ENCODE assay signal across 14 cellular contexts in genomic region chr2:68388358-68388757, GRCh38. TPM values are rescaled to one million over a fixed set of nuclear protein-coding genes. Genes with fewer than 3 reads are reported as not detected.
A peak's percentile ranks its signal among the peaks of the same experiment; 100 is the strongest.
DNase-seq lines count a peak whose midpoint lies in the region; ATAC-seq and TF ChIP-seq lines count a peak whose summit lies in the region.
"Had no signal": no experiment of that assay in that cellular context is flagged by ENCODE, and none has a peak within 500 bp of the region (broad histone marks: within the 10 kb centered on the region; RNA-seq: fewer than 3 reads in every experiment).

No MANE protein-coding gene starts in this region.

- peak overlapping the region; percentile 85 for H3K4me2 ChIP-seq in OCI-LY3 (ENCODE audit: low read length)

- H4K20me1 ChIP-seq in OCI-LY3 (ENCODE audit: insufficient read depth, low read length), result peaks cover 11% of the 10 kb centered on the region

- ATAC-seq in activated CD4-positive, CD25-positive, alpha-beta regulatory T cell treated with anti-CD3 and anti-CD28 coated beads, Interleukin-2, amount 50 U/mL, for 24 hours, result peak; percentile 55 to 61
- ATAC-seq in GM21737 (IDR thresholded peaks at IDR 0.05; ENCODE audit: unreplicated experiment), result peak; percentile 34
- ATAC-seq in GM18519 (IDR thresholded peaks at IDR 0.05; ENCODE audit: low FRiP score, unreplicated experiment), result no peak
- ATAC-seq: gastroesophageal sphincter had no signal

- H3K27ac ChIP-seq in OCI-LY3 (ENCODE audit: low read length) (peak overlapping the region; percentile 99), spleen (peak overlapping the region; percentile 27 to 88 (median 83))
- H3K27ac ChIP-seq: 22Rv1, gastroesophageal sphincter, GM23248 had no signal

- intact Hi-C loops in spleen (cut with DNase I; ENCODE audit: low total_unique reads) (no loop called here), posterior cingulate gyrus (cut with DNase I) (no loop called here)

- no peak for TF ChIP-seq CTCF in OCI-LY3 (IDR thresholded peaks at IDR 0.05; ENCODE audit: low read depth, low read length)
- no peak for TF ChIP-seq CTCF in spleen (IDR thresholded peaks at IDR 0.05 in 8 of 11, conservative IDR thresholded peaks at IDR 0.05 in 3 of 11)

- H2AFZ ChIP-seq in OCI-LY3 (ENCODE audit: low read depth, low read length), result no peak overlapping the region
- H2AFZ ChIP-seq: GM23248 had no signal

- H3K36me3 ChIP-seq in OCI-LY3 (replicated peaks; ENCODE audit: low read depth, low read length) (peaks cover 81% of the 10 kb centered on the region), spleen (peaks cover 0 to 89% (median 18%) of the 10 kb centered on the region in 6 donors)
- H3K36me3 ChIP-seq: gastroesophageal sphincter had no signal

- H3K27me3 ChIP-seq in OCI-LY3 (ENCODE audit: low read depth, low read length) (no peaks in the 10 kb centered on the region), spleen (replicated peaks in 1 of 7) (no peaks in the 10 kb centered on the region)
- H3K27me3 ChIP-seq: dorsolateral prefrontal cortex, gastroesophageal sphincter had no signal

- peaks cover 69% of the 10 kb centered on the region for H3K79me2 ChIP-seq in OCI-LY3 (ENCODE audit: low read length)

- H3K9me3 ChIP-seq in OCI-LY3 (ENCODE audit: insufficient read depth, low read length), result no peaks in the 10 kb centered on the region
- H3K9me3 ChIP-seq in spleen, result no peaks in the 10 kb centered on the region
- H3K9me3 ChIP-seq: gastroesophageal sphincter had no signal

- no peak for TF ChIP-seq POLR2A in spleen (IDR thresholded peaks at IDR 0.05)

- H3K4me1 ChIP-seq in OCI-LY3 (ENCODE audit: low read length) (peaks cover 79% of the 10 kb centered on the region), spleen (peaks cover 38 to 94% (median 83%) of the 10 kb centered on the region in 6 donors)

- peak overlapping the region; percentile 82 for H3K9ac ChIP-seq in OCI-LY3 (ENCODE audit: low read length)
- H3K9ac ChIP-seq: GM23248 had no signal

- no peak for DNase-seq in activated CD4-positive, CD25-positive, alpha-beta regulatory T cell treated with anti-CD3 and anti-CD28 coated beads, Interleukin-2, amount 50 U/mL, for 72 hours
- DNase-seq in spleen, result no peak
- DNase-seq in glomerular visceral epithelial cell (ENCODE audit: extremely low spot score), result no peak
- no peak for DNase-seq in posterior cingulate gyrus
- DNase-seq: dorsolateral prefrontal cortex, GM23248, NCI-H2107, retina had no signal

- H3K4me3 ChIP-seq in OCI-LY3 (ENCODE audit: low read length) (peak overlapping the region; percentile 61), spleen (peak overlapping the region in 1 of 8 donors; percentile 41)
- H3K4me3 ChIP-seq: dorsolateral prefrontal cortex, gastroesophageal sphincter, GM23248 had no signal

RNA-seq across cellular contexts. Expression of gene PLEK, which starts 23.3 kb away (rescaled TPM):
- 100 to 1,000 TPM in 5 of 7 donors, 10 to 100 TPM in 2; 79.9 to 202 (median 136) TPM for total RNA-seq in spleen
- 10 to 100 TPM; 49.1 to 67.7 (median 53.0) TPM for polyA plus RNA-seq in spleen
- total RNA-seq: GM23248 had no signal
